Comparison of ENCODE assay signal across 26 cellular contexts in genomic region chr13:58583961-58584360, GRCh38.
"Had no signal": no experiment of that assay in that cellular context is flagged by ENCODE, and none has a peak within 500 bp of the region (broad histone marks: within the 10 kb centered on the region; RNA-seq: fewer than 3 reads in every experiment).

No MANE protein-coding gene starts in this region.

- H3K27me3 Mint-ChIP-seq: naive B cell; stimulated activated memory B cell treated with anti-CD40 and anti-IgM and Interleukin-4, amounts not matched to agents 10 μg/mL and 1 μg/mL and 100 μg/mL, for 72 hours; stimulated activated naive CD8-positive, alpha-beta T cell treated with anti-CD3 and anti-CD28 coated beads, Interleukin-15, Interleukin-2, amounts not matched to agents 100 ng/mL and 50 ng/mL, for 24 hours had no signal

- ATAC-seq: foreskin keratinocyte; left colon; left ventricle myocardium superior; right lobe of liver; stimulated activated memory B cell treated with anti-CD40 and anti-IgM and Interleukin-4, amounts not matched to agents 10 μg/mL and 1 μg/mL and 100 μg/mL, for 72 hours had no signal

- H3K27ac ChIP-seq: epithelial cell of prostate, esophagus muscularis mucosa, foreskin keratinocyte, parathyroid adenoma, prostate gland, right lobe of liver, spleen, tibial artery, upper lobe of left lung, uterus had no signal

- H3K9ac ChIP-seq: parathyroid adenoma had no signal

- H3K79me2 ChIP-seq: parathyroid adenoma had no signal

- H3K4me3 Mint-ChIP-seq: immature natural killer cell; naive B cell; nephron; stimulated activated memory B cell treated with anti-CD40 and anti-IgM and Interleukin-4, amounts not matched to agents 10 μg/mL and 1 μg/mL and 100 μg/mL, for 72 hours; stimulated activated naive CD8-positive, alpha-beta T cell treated with anti-CD3 and anti-CD28 coated beads, Interleukin-15, Interleukin-2, amounts not matched to agents 100 ng/mL and 50 ng/mL, for 24 hours had no signal

- H3K4me1 Mint-ChIP-seq: immature natural killer cell; nephron; stimulated activated memory B cell treated with anti-CD40 and anti-IgM and Interleukin-4, amounts not matched to agents 10 μg/mL and 1 μg/mL and 100 μg/mL, for 72 hours had no signal

- H3K4me1 ChIP-seq: esophagus muscularis mucosa, foreskin keratinocyte, parathyroid adenoma, prostate gland, right lobe of liver, spleen, tibial artery, upper lobe of left lung, uterus had no signal

- H3K36me3 ChIP-seq: esophagus muscularis mucosa, prostate gland, right lobe of liver, spleen, tibial artery, upper lobe of left lung, uterus had no signal

- FAIRE-seq: endometrium, kidney had no signal

- DNase-seq: effector memory CD4-positive, alpha-beta T cell; immature natural killer cell; kidney; left colon; left ventricle myocardium superior; mesendoderm; naive B cell; retina; right lobe of liver; spleen; stimulated activated CD4-positive, alpha-beta T cell treated with anti-CD3 and anti-CD28 coated beads, Interleukin-15, amount 100 ng/mL, for 24 hours; stimulated activated CD4-positive, alpha-beta T cell treated with anti-CD3 and anti-CD28 coated beads, Interleukin-1b, Interleukin-23, amount 100 ng/mL, for 48 hours; stimulated activated CD4-positive, alpha-beta T cell treated with anti-CD3 and anti-CD28 coated beads, Interleukin-4, amount 100 ng/mL, for 24 hours; tibial artery; upper lobe of left lung; uterus had no signal

- H3K27ac Mint-ChIP-seq: immature natural killer cell; naive B cell; nephron; stimulated activated memory B cell treated with anti-CD40 and anti-IgM and Interleukin-4, amounts not matched to agents 10 μg/mL and 1 μg/mL and 100 μg/mL, for 72 hours; stimulated activated naive CD8-positive, alpha-beta T cell treated with anti-CD3 and anti-CD28 coated beads, Interleukin-15, Interleukin-2, amounts not matched to agents 100 ng/mL and 50 ng/mL, for 24 hours had no signal

- H3K9me3 Mint-ChIP-seq: nephron had no signal

- H3K27me3 ChIP-seq: esophagus muscularis mucosa, foreskin keratinocyte, right lobe of liver, spleen, tibial artery, upper lobe of left lung, uterus had no signal

- H3K36me3 Mint-ChIP-seq: immature natural killer cell; naive B cell; stimulated activated memory B cell treated with anti-CD40 and anti-IgM and Interleukin-4, amounts not matched to agents 10 μg/mL and 1 μg/mL and 100 μg/mL, for 72 hours had no signal

- H2AFZ ChIP-seq: parathyroid adenoma had no signal

- H3K9me3 ChIP-seq: esophagus muscularis mucosa, prostate gland, right lobe of liver, spleen, tibial artery, upper lobe of left lung, uterus had no signal

- H3K4me3 ChIP-seq: esophagus muscularis mucosa, lung, prostate gland, right lobe of liver, spleen, tibial artery, upper lobe of left lung, uterus had no signal
